ENCODE assay signal across 20 cellular contexts in genomic region chr5:178196413-178196812, GRCh38. TPM values are rescaled to one million over a fixed set of nuclear protein-coding genes. Genes with fewer than 3 reads are reported as not detected.
A peak's percentile ranks its signal among the peaks of the same experiment; 100 is the strongest.
DNase-seq lines count a peak whose midpoint lies in the region; ATAC-seq and TF ChIP-seq lines count a peak whose summit lies in the region.
"Had no signal": no experiment of that assay in that cellular context is flagged by ENCODE, and none has a peak within 500 bp of the region (broad histone marks: within the 10 kb centered on the region; RNA-seq: fewer than 3 reads in every experiment).

No MANE protein-coding gene starts in this region.

- TF ChIP-seq EP300 in suprapubic skin (IDR thresholded peaks at IDR 0.05) = no peak

- H3K27ac ChIP-seq in HUES48 (ENCODE audit: low read depth, low read length) (peak overlapping the region; percentile 10), endodermal cell (ENCODE audit: low read depth, low read length) (peak overlapping the region; percentile 51), suprapubic skin (no peak overlapping the region)
- H3K27ac ChIP-seq: 22Rv1 had no signal

- 60 to 74% methylated on average over 1 to 7 of the region's 7 CpGs for WGBS in endodermal cell (ENCODE audit: insufficient coverage in 1 of 2, insufficient read length in 1 of 2), 2 experiments
- 63% methylated on average over 7 of the region's 7 CpGs for WGBS in suprapubic skin

- no peak for TF ChIP-seq POLR2A in suprapubic skin (IDR thresholded peaks at IDR 0.05)

- H3K9me3 ChIP-seq in HUES48 (ENCODE audit: control insufficient read depth, insufficient read depth, low read length) (peaks cover 2% of the 10 kb centered on the region; the same call in 1 of the 2 replicates), endodermal cell (ENCODE audit: control insufficient read depth, low read length) (peaks cover 16% of the 10 kb centered on the region), suprapubic skin (no peaks in the 10 kb centered on the region)

- H3K4me3 Mint-ChIP-seq in endodermal cell = no peak overlapping the region
- H3K4me3 Mint-ChIP-seq: CD14-positive monocyte; CD8-positive, alpha-beta T cell; IgD-negative memory B cell had no signal

- peaks cover 2% of the 10 kb centered on the region for H3K36me3 Mint-ChIP-seq in endodermal cell (ENCODE audit: low read depth)
- H3K36me3 Mint-ChIP-seq: CD14-positive monocyte; CD8-positive, alpha-beta T cell had no signal

- TF ChIP-seq CTCF in endodermal cell (conservative IDR thresholded peaks at IDR 0.05) (no peak), suprapubic skin (IDR thresholded peaks at IDR 0.05) (no peak)

- intact Hi-C loops in left cardiac atrium (cut with DNase I) = no loop called here

- peaks cover 20% of the 10 kb centered on the region for H3K9me3 Mint-ChIP-seq in endodermal cell
- H3K9me3 Mint-ChIP-seq: CD8-positive, alpha-beta T cell; IgD-negative memory B cell had no signal

- DNase-seq in activated CD8-positive, alpha-beta memory T cell treated with anti-CD3 and anti-CD28 coated beads, Interleukin-2, amount 50 U/mL, for 48 hours = peak; percentile 22
- no peak for DNase-seq in activated CD8-positive, alpha-beta memory T cell treated with anti-CD3 and anti-CD28 coated beads for 24 hours
- DNase-seq in endodermal cell (peak; percentile 53), suprapubic skin (ENCODE audit: low spot score in 2 of 2) (peak; percentile 40), left cardiac atrium (no peak), NOMO-1 (lab: John Stamatoyannopoulos, UW; ENCODE audit: unreplicated experiment in 2 of 2) (no peak), HK-2 (ENCODE audit: unreplicated experiment) (no peak)
- DNase-seq: CD8-positive, alpha-beta T cell; COR-L47; DND-41; GDM1; GOT3; HCEC 1CT had no signal

- no peak overlapping the region for H3K27ac Mint-ChIP-seq in endodermal cell
- H3K27ac Mint-ChIP-seq: CD14-positive monocyte; CD8-positive, alpha-beta T cell; IgD-negative memory B cell had no signal

- no peak for ATAC-seq in left cardiac atrium
- ATAC-seq: CD8-positive, alpha-beta T cell had no signal

- H3K4me1 Mint-ChIP-seq in endodermal cell = peaks cover 4% of the 10 kb centered on the region

- peaks cover 16% of the 10 kb centered on the region for H3K27me3 Mint-ChIP-seq in endodermal cell (ENCODE audit: insufficient read depth)

- H3K9ac ChIP-seq in HUES48 (ENCODE audit: low read depth, low read length) (no peak overlapping the region), endodermal cell (ENCODE audit: extremely low read depth, low read length, poor library complexity, severe bottlenecking) (no peak overlapping the region)

- H3K27me3 ChIP-seq in HUES48 (ENCODE audit: control insufficient read depth, insufficient read depth, low read length) = no peaks in the 10 kb centered on the region
- H3K27me3 ChIP-seq in endodermal cell (ENCODE audit: control insufficient read depth, insufficient read depth, low read length, poor library complexity, severe bottlenecking) = no peaks in the 10 kb centered on the region
- H3K27me3 ChIP-seq in suprapubic skin = no peaks in the 10 kb centered on the region

- H3K4me1 ChIP-seq in HUES48 (ENCODE audit: control insufficient read depth, insufficient read depth, low read length) = peaks cover 5% of the 10 kb centered on the region
- no peaks in the 10 kb centered on the region for H3K4me1 ChIP-seq in endodermal cell (ENCODE audit: control insufficient read depth, insufficient read depth, low read length)
- peaks cover 23% of the 10 kb centered on the region for H3K4me1 ChIP-seq in suprapubic skin

- H3K4me3 ChIP-seq in HUES48 (ENCODE audit: low read depth, low read length) (no peak overlapping the region), endodermal cell (ENCODE audit: low read length) (no peak overlapping the region), suprapubic skin (no peak overlapping the region)

- H3K36me3 ChIP-seq in HUES48 (ENCODE audit: control insufficient read depth, insufficient read depth, low read length) (no peaks in the 10 kb centered on the region), endodermal cell (ENCODE audit: control insufficient read depth, insufficient read depth, low read length) (no peaks in the 10 kb centered on the region), suprapubic skin (no peaks in the 10 kb centered on the region)

RNA-seq across cellular contexts. Expression of gene HNRNPAB, which starts 7.9 kb away (rescaled TPM):
- total RNA-seq in endodermal cell (100 to 1,000 TPM; 343 to 353 TPM), suprapubic skin (100 to 1,000 TPM in 1 of 4 donors, 10 to 100 TPM in 3; 57.0 to 113 (median 83.1) TPM), left cardiac atrium (100 to 1,000 TPM in 1 of 2 donors, 10 to 100 TPM in 1; 81.3 to 141 TPM)
- polyA plus RNA-seq in endodermal cell (2013, experiment 1 of 2) = 268 TPM
- 254 TPM for polyA plus RNA-seq in endodermal cell (2013, experiment 2 of 2)

RNA-seq across cellular contexts. Expression of gene GMCL2, which starts 9.2 kb away (rescaled TPM):
- total RNA-seq in endodermal cell (not detected), suprapubic skin (under 1 TPM in 1 of 4 donors, not detected in 3; 0.49 TPM), left cardiac atrium (not detected)
- polyA plus RNA-seq in endodermal cell (2013, experiment 1 of 2) = not detected
- polyA plus RNA-seq in endodermal cell (2013, experiment 2 of 2) = not detected
- total RNA-seq: A673; CD8-positive, alpha-beta T cell; HT-29 had no signal
- polyA plus RNA-seq: BJ, CD14-positive monocyte, IgD-negative memory B cell had no signal

RNA-seq across cellular contexts. Expression of gene PHYKPL, which starts 36.2 kb away (rescaled TPM):
- total RNA-seq in endodermal cell (10 to 100 TPM; 59.9 to 82.5 TPM), suprapubic skin (10 to 100 TPM; 27.1 to 50.5 (median 35.7) TPM), left cardiac atrium (10 to 100 TPM; 43.6 to 53.5 TPM)
- 40.5 TPM for polyA plus RNA-seq in endodermal cell (2013, experiment 1 of 2)
- polyA plus RNA-seq in endodermal cell (2013, experiment 2 of 2) = 37.3 TPM

RNA-seq across cellular contexts. Expression of gene NHP2, which starts 42.7 kb away (rescaled TPM):
- 100 to 1,000 TPM; 174 to 176 TPM for total RNA-seq in endodermal cell
- polyA plus RNA-seq in endodermal cell (2013, experiment 1 of 2) = 151 TPM
- 140 TPM for polyA plus RNA-seq in endodermal cell (2013, experiment 2 of 2)
- 100 to 1,000 TPM in 3 of 4 donors, 10 to 100 TPM in 1; 75.8 to 278 (median 210) TPM for total RNA-seq in suprapubic skin
- 10 to 100 TPM; 78.3 to 89.5 TPM for total RNA-seq in left cardiac atrium

Comparison
In these comparisons a context has a peak if more than half of its experiments do, and no peak if none do; other contexts are left out.
1. DNase-seq: peak in activated CD8-positive, alpha-beta memory T cell treated with anti-CD3 and anti-CD28 coated beads, Interleukin-2, amount 50 U/mL, for 48 hours (single experiment), endodermal cell (single experiment) and suprapubic skin (2 of 2); none in activated CD8-positive, alpha-beta memory T cell treated with anti-CD3 and anti-CD28 coated beads for 24 hours (single experiment), left cardiac atrium (single experiment), NOMO-1 (0 of 2) and HK-2 (single experiment).